11 cellular contexts compared by ENCODE assay signal in the genomic region with DNA sequence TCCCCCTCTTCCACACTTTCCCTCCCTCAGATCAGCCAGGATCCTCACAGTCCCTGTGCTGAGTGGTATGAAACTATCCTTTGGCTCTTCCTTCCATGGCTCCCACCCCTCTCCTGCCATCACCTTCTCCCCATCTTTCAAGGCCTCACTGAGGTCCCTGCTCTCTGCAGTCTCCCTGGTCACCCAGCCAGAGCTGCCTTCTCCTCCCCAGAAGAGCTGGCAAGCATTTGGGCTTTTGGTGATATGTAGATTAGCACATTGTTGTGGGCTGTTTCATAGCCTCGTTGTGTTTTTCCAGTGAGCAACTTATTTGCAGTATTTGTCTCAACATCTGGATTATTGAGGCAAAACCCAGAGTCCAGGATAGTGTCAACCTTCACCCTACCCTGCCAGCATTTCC. TPM values are rescaled to one million over a fixed set of nuclear protein-coding genes. Genes with fewer than 3 reads are reported as not detected.
DNase-seq lines count a peak whose midpoint lies in the region; ATAC-seq and TF ChIP-seq lines count a peak whose summit lies in the region.
"Had no signal": no experiment of that assay in that cellular context is flagged by ENCODE, and none has a peak within 500 bp of the region (broad histone marks: within the 10 kb centered on the region; RNA-seq: fewer than 3 reads in every experiment).

No MANE protein-coding gene starts in this region.

- no peaks in the 10 kb centered on the region for H3K27me3 ChIP-seq in CD8-positive, alpha-beta T cell (ENCODE audit: insufficient read depth, low read length)

- TF ChIP-seq CTCF in CD8-positive, alpha-beta T cell (IDR thresholded peaks at IDR 0.05), result no peak
- no peak for TF ChIP-seq CTCF in retinal pigment epithelial cell (conservative IDR thresholded peaks at IDR 0.05; ENCODE audit: low read depth, low read length)

- peaks cover 13% of the 10 kb centered on the region for H3K4me1 ChIP-seq in CD8-positive, alpha-beta T cell (ENCODE audit: insufficient read depth, low read length)

- POLR2A ChIA-PET in CD8-positive, alpha-beta T cell (lab: Charles Lee), result no interaction called here

- no peak for DNase-seq in CD8-positive, alpha-beta T cell
- no peak for DNase-seq in activated T-helper 1 cell treated with anti-CD3 and anti-CD28 coated beads, Interleukin-12 subunit alpha, Interleukin-12 subunit beta, Interleukin-2, Interleukin-4 antibody, amounts not matched to agents 30 ng/mL and 10 ng/mL and 1 ng/mL, durations not matched to agents 14 hours and 24 hours and 36 hours (ENCODE audit: low spot score)
- DNase-seq in fibroblast of peridontal ligament (ENCODE audit: extremely low read depth), result peak; percentile 43
- DNase-seq in retinal pigment epithelial cell (ENCODE audit: low read depth), result no peak
- no peak for DNase-seq in NCI-H1092 (lab: John Stamatoyannopoulos, UW)
- DNase-seq in NCI-H2171 (lab: John Stamatoyannopoulos, UW), result no peak
- DNase-seq in effector CD4-positive, alpha-beta T cell, result no peak
- DNase-seq: NCI-H1417 treated with DMSO at 0.1 percent for 48 hours had no signal

- no peaks in the 10 kb centered on the region for H3K9me3 Mint-ChIP-seq in CD8-positive, alpha-beta T cell
- H3K9me3 Mint-ChIP-seq in activated T-helper 1 cell treated with anti-CD3 and anti-CD28 coated beads, Interleukin-12 subunit alpha, Interleukin-12 subunit beta, Interleukin-2, Interleukin-4 antibody, amounts not matched to agents 30 ng/mL and 10 ng/mL and 1 ng/mL, durations not matched to agents 14 hours and 24 hours and 36 hours, result no peaks in the 10 kb centered on the region

- H3K36me3 ChIP-seq in CD8-positive, alpha-beta T cell (ENCODE audit: insufficient read depth, low read length), result no peaks in the 10 kb centered on the region

- peak overlapping the region; percentile 40 for H3K4me3 Mint-ChIP-seq in CD8-positive, alpha-beta T cell
- H3K4me3 Mint-ChIP-seq in activated T-helper 1 cell treated with anti-CD3 and anti-CD28 coated beads, Interleukin-12 subunit alpha, Interleukin-12 subunit beta, Interleukin-2, Interleukin-4 antibody, amounts not matched to agents 30 ng/mL and 10 ng/mL and 1 ng/mL, durations not matched to agents 14 hours and 24 hours and 36 hours, result peak overlapping the region; percentile 97

- peaks cover 12% of the 10 kb centered on the region for H3K36me3 Mint-ChIP-seq in CD8-positive, alpha-beta T cell
- H3K36me3 Mint-ChIP-seq in activated T-helper 1 cell treated with anti-CD3 and anti-CD28 coated beads, Interleukin-12 subunit alpha, Interleukin-12 subunit beta, Interleukin-2, Interleukin-4 antibody, amounts not matched to agents 30 ng/mL and 10 ng/mL and 1 ng/mL, durations not matched to agents 14 hours and 24 hours and 36 hours (ENCODE audit: low read depth), result peaks cover 51% of the 10 kb centered on the region

- peak overlapping the region; percentile 78 for H3K27ac Mint-ChIP-seq in CD8-positive, alpha-beta T cell
- H3K27ac Mint-ChIP-seq in activated T-helper 1 cell treated with anti-CD3 and anti-CD28 coated beads, Interleukin-12 subunit alpha, Interleukin-12 subunit beta, Interleukin-2, Interleukin-4 antibody, amounts not matched to agents 30 ng/mL and 10 ng/mL and 1 ng/mL, durations not matched to agents 14 hours and 24 hours and 36 hours, result peak overlapping the region; percentile 95

- H3K4me3 ChIP-seq in CD8-positive, alpha-beta T cell (ENCODE audit: low read depth, low read length), result no peak overlapping the region
- peak overlapping the region; percentile 80 for H3K4me3 ChIP-seq in retinal pigment epithelial cell (ENCODE audit: low read length)
- H3K4me3 ChIP-seq: cardiac muscle cell, SK-N-MC had no signal

- H3K4me1 Mint-ChIP-seq in CD8-positive, alpha-beta T cell (ENCODE audit: low read depth), result peaks cover 41% of the 10 kb centered on the region
- peaks cover 83% of the 10 kb centered on the region for H3K4me1 Mint-ChIP-seq in activated T-helper 1 cell treated with anti-CD3 and anti-CD28 coated beads, Interleukin-12 subunit alpha, Interleukin-12 subunit beta, Interleukin-2, Interleukin-4 antibody, amounts not matched to agents 30 ng/mL and 10 ng/mL and 1 ng/mL, durations not matched to agents 14 hours and 24 hours and 36 hours (ENCODE audit: low read depth)

- no peak for ATAC-seq in CD8-positive, alpha-beta T cell
- ATAC-seq in GM19324 (IDR thresholded peaks at IDR 0.05; ENCODE audit: low FRiP score, unreplicated experiment), result no peak

- CTCF ChIA-PET in CD8-positive, alpha-beta T cell (lab: Charles Lee), result interaction anchor here (1.1 kb wide), 1 partner anchor 10 kb away, joined by 3 read pairs; no protein-coding TSS in a partner anchor

- no peaks in the 10 kb centered on the region for H3K9me3 ChIP-seq in CD8-positive, alpha-beta T cell (ENCODE audit: low read length)

- no peaks in the 10 kb centered on the region for H3K27me3 Mint-ChIP-seq in CD8-positive, alpha-beta T cell (ENCODE audit: low read depth)
- no peaks in the 10 kb centered on the region for H3K27me3 Mint-ChIP-seq in activated T-helper 1 cell treated with anti-CD3 and anti-CD28 coated beads, Interleukin-12 subunit alpha, Interleukin-12 subunit beta, Interleukin-2, Interleukin-4 antibody, amounts not matched to agents 30 ng/mL and 10 ng/mL and 1 ng/mL, durations not matched to agents 14 hours and 24 hours and 36 hours (ENCODE audit: insufficient read depth)

- H3K27ac ChIP-seq in CD8-positive, alpha-beta T cell (ENCODE audit: low read depth, low read length), result no peak overlapping the region
- H3K27ac ChIP-seq: cardiac muscle cell, SK-N-MC had no signal

- intact Hi-C loops in CD8-positive, alpha-beta T cell (cut with DNase I, micrococcal nuclease), result no loop called here
- intact Hi-C loops in activated T-helper 1 cell treated with anti-CD3 and anti-CD28 coated beads, Interleukin-12 subunit alpha, Interleukin-12 subunit beta, Interleukin-2, Interleukin-4 antibody, amounts not matched to agents 30 ng/mL and 10 ng/mL and 1 ng/mL, durations not matched to agents 14 hours and 24 hours and 36 hours (cut with micrococcal nuclease), result no loop called here

RNA-seq across cellular contexts. Expression of a gene that starts 2.2 kb away (rescaled TPM):
- total RNA-seq in CD8-positive, alpha-beta T cell, result 1 to 10 TPM; 5.6 to 5.8 TPM
- total RNA-seq in activated T-helper 1 cell treated with anti-CD3 and anti-CD28 coated beads, Interleukin-12 subunit alpha, Interleukin-12 subunit beta, Interleukin-2, Interleukin-4 antibody, amounts not matched to agents 30 ng/mL and 10 ng/mL and 1 ng/mL, durations not matched to agents 14 hours and 24 hours and 36 hours, result 269 and 275 TPM in 2 replicates

Comparison
In these comparisons a context has a peak if more than half of its experiments do, and no peak if none do; other contexts are left out.
1. RNA of a gene that starts 2.2 kb away (total RNA-seq): 269 to 275 TPM in activated T-helper 1 cell treated with anti-CD3 and anti-CD28 coated beads, Interleukin-12 subunit alpha, Interleukin-12 subunit beta, Interleukin-2, Interleukin-4 antibody, amounts not matched to agents 30 ng/mL and 10 ng/mL and 1 ng/mL, durations not matched to agents 14 hours and 24 hours and 36 hours; 5.6 to 5.8 TPM in CD8-positive, alpha-beta T cell; every median in the first group is over 10 times any median in the second.